26 cellular contexts compared by ENCODE assay signal in genomic region chr15:69539316-69539715, GRCh38.
"Had no signal": no experiment of that assay in that cellular context is flagged by ENCODE, and none has a peak within 500 bp of the region (broad histone marks: within the 10 kb centered on the region; RNA-seq: fewer than 3 reads in every experiment).

No MANE protein-coding gene starts in this region.

- H3K27me3 ChIP-seq: esophagus muscularis mucosa, ovary, transverse colon, upper lobe of right lung, uterus had no signal

- H3K9me3 ChIP-seq: esophagus muscularis mucosa, lower lobe of right lung, ovary, psoas muscle, thoracic aorta, transverse colon, upper lobe of right lung, uterus had no signal

- ATAC-seq: foreskin keratinocyte; left colon; left ventricle myocardium superior; lower lobe of right lung; naive thymus-derived CD4-positive, alpha-beta T cell; psoas muscle; right cardiac atrium; stimulated activated naive B cell treated with anti-CD40 and anti-IgM and Interleukin-4, amounts not matched to agents 10 μg/mL and 1 μg/mL and 100 μg/mL, for 72 hours had no signal

- DNase-seq: dermis blood vessel endothelial cell; effector memory CD4-positive, alpha-beta T cell; foreskin keratinocyte; hypothalamus; immature natural killer cell; kidney glomerular epithelial cell; left colon; left ventricle myocardium superior; lower lobe of right lung; naive thymus-derived CD4-positive, alpha-beta T cell; nephron progenitor cell; occipital lobe; ovary; psoas muscle; right cardiac atrium; small intestine; stimulated activated CD4-positive, alpha-beta T cell treated with anti-CD3 and anti-CD28 coated beads, Interleukin-15, amount 100 ng/mL, for 24 hours; stimulated activated CD4-positive, alpha-beta T cell treated with anti-CD3 and anti-CD28 coated beads, Interleukin-2, amount 100 ng/mL, for 48 hours; stimulated activated naive B cell treated with anti-CD40 and anti-IgM and Interleukin-4, amounts not matched to agents 10 μg/mL and 1 μg/mL and 100 μg/mL, for 72 hours; transverse colon; upper lobe of right lung; uterus had no signal

- H3K27ac ChIP-seq: esophagus muscularis mucosa, foreskin keratinocyte, lower lobe of right lung, ovary, psoas muscle, thoracic aorta, transverse colon, upper lobe of right lung, uterus had no signal

- H3K36me3 ChIP-seq: esophagus muscularis mucosa, lower lobe of right lung, ovary, thoracic aorta, transverse colon, upper lobe of right lung, uterus had no signal

- FAIRE-seq: colon, endothelial cell of umbilical vein, small intestine had no signal

- H3K4me3 ChIP-seq: esophagus muscularis mucosa, lower lobe of right lung, ovary, psoas muscle, thoracic aorta, transverse colon, upper lobe of right lung, uterus had no signal

- H3K4me1 ChIP-seq: esophagus muscularis mucosa, foreskin keratinocyte, lower lobe of right lung, transverse colon, upper lobe of right lung, uterus had no signal
